In the genomic region with DNA sequence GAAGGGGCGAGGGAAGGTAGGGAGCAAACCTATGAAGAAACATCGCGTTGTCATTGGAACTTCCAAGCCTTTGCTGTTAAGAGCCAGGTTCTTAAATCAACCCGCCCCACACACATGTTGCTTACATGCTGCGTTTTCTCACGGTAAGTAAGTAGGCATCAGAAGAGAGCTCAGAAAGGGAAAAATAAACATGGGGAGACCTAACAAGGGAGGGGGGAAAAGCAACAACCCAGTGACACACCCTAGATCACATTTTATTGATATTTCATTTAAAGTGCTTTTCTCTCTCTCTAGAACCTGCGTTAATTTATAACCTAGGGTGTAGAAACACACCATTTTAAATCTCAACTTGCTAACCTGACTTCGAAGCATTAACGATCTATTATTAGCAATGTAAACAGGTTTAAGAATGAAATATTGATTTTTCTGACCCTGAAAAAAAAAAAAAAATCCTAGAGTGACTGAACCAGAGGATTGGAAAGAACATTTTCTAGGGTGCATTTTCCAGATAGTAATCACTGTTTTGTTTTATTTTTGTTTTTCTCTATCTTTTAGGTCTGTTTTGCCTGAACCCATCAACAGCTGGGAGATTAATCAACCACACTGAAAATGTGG, we compare ENCODE assay signal across 7 cellular contexts. TPM values are rescaled to one million over a fixed set of nuclear protein-coding genes. Genes with fewer than 3 reads are reported as not detected.
DNase-seq lines count a peak whose midpoint lies in the region; ATAC-seq and TF ChIP-seq lines count a peak whose summit lies in the region.
"Had no signal": no experiment of that assay in that cellular context is flagged by ENCODE, and none has a peak within 500 bp of the region (broad histone marks: within the 10 kb centered on the region; RNA-seq: fewer than 3 reads in every experiment).

No MANE protein-coding gene starts in this region.

- no peak overlapping the region for H3K27ac ChIP-seq in ovary

- peak overlapping the region; percentile 87; the same call in 1 of the 2 replicates for H3K4me3 Mint-ChIP-seq in HFFc6
- H3K4me3 Mint-ChIP-seq in endothelial cell (ENCODE audit: unreplicated experiment): peak overlapping the region; percentile 88

- H3K36me3 Mint-ChIP-seq in HFFc6 (ENCODE audit: low read depth) (peaks cover 43% of the 10 kb centered on the region), endothelial cell (ENCODE audit: low read depth, unreplicated experiment) (peaks cover 16% of the 10 kb centered on the region)

- 46 to 64% (median 50%) methylated on average over 9 of the region's 9 CpGs for WGBS in ovary, 3 donors

- H3K27ac Mint-ChIP-seq in HFFc6 (no peak overlapping the region; the same call in 1 of the 2 replicates), endothelial cell (ENCODE audit: unreplicated experiment) (no peak overlapping the region)

- no peaks in the 10 kb centered on the region for H3K9me3 ChIP-seq in ovary

- ATAC-seq in HG02970 (IDR thresholded peaks at IDR 0.05; ENCODE audit: low FRiP score, unreplicated experiment): no peak

- peaks cover 4% of the 10 kb centered on the region for H3K4me1 ChIP-seq in ovary (ENCODE audit: insufficient read depth)

- TF ChIP-seq EP300 in ovary (IDR thresholded peaks at IDR 0.05): no peak

- H3K4me3 ChIP-seq in ovary: peak overlapping the region; percentile 32

- no peaks in the 10 kb centered on the region for H3K9me3 Mint-ChIP-seq in HFFc6
- H3K9me3 Mint-ChIP-seq in endothelial cell (ENCODE audit: unreplicated experiment): no peaks in the 10 kb centered on the region

- H3K27me3 ChIP-seq in ovary: no peaks in the 10 kb centered on the region

- H3K27me3 Mint-ChIP-seq in HFFc6 (ENCODE audit: insufficient read depth): peaks cover 36% of the 10 kb centered on the region
- H3K27me3 Mint-ChIP-seq in endothelial cell (ENCODE audit: unreplicated experiment): peaks cover 53% of the 10 kb centered on the region

- no peak for TF ChIP-seq POLR2A in ovary (IDR thresholded peaks at IDR 0.05)

- no peaks in the 10 kb centered on the region for H3K36me3 ChIP-seq in ovary

- H3K4me1 Mint-ChIP-seq in HFFc6 (ENCODE audit: low read depth) (peaks cover 51% of the 10 kb centered on the region), endothelial cell (ENCODE audit: unreplicated experiment) (peaks cover 62% of the 10 kb centered on the region)

- intact Hi-C loops in ovary (cut with DNase I): no loop called here

- TF ChIP-seq CTCF in HFFc6 (IDR thresholded peaks at IDR 0.05): no peak
- no peak for TF ChIP-seq CTCF in endothelial cell (IDR thresholded peaks at IDR 0.05; ENCODE audit: unreplicated experiment)
- TF ChIP-seq CTCF in ovary (IDR thresholded peaks at IDR 0.05): no peak

- no peak for DNase-seq in HFFc6
- DNase-seq in endothelial cell (ENCODE audit: low spot score): no peak
- no peak for DNase-seq in ovary
- no peak for DNase-seq in stimulated activated CD4-positive, alpha-beta T cell treated with anti-CD3 and anti-CD28 coated beads, Interleukin-15, amount 100 ng/mL, for 24 hours
- DNase-seq in NCI-H2171 (lab: John Stamatoyannopoulos, UW): no peak

RNA-seq across cellular contexts. Expression of a gene that starts 3.2 kb away (rescaled TPM):
- total RNA-seq in HFFc6 (2021; fragmentation: NEBNext Ultra II Directional; extraction: Animal tissue kit (Norgen Biotek cat#: 25700)): under 1 TPM in 3 of 6 experiments, not detected in 3; 0.10 to 0.17 (median 0.14) TPM
- total RNA-seq in endothelial cell (ENCODE audit: unreplicated experiment) (1.1 TPM), ovary (1 to 10 TPM in 3 of 7 donors, under 1 TPM in 2, not detected in 2; 0.36 to 9.0 (median 1.1) TPM)
- 1 to 10 TPM in 1 of 2 donors, under 1 TPM in 1; 0.73 to 1.8 TPM for polyA plus RNA-seq in ovary

RNA-seq across cellular contexts. Expression of a gene that starts 3.5 kb away (rescaled TPM):
- total RNA-seq in HFFc6 (2021; fragmentation: NEBNext Ultra II Directional; extraction: Animal tissue kit (Norgen Biotek cat#: 25700)): under 1 TPM; 0.28 to 0.81 (median 0.45) TPM
- total RNA-seq in endothelial cell (ENCODE audit: unreplicated experiment): 3.5 TPM
- 1 to 10 TPM in 3 of 7 donors, under 1 TPM in 4; 0.23 to 1.5 (median 0.62) TPM for total RNA-seq in ovary
- under 1 TPM; 0.45 to 0.88 TPM for polyA plus RNA-seq in ovary

RNA-seq across cellular contexts. Expression of a gene that starts 31.2 kb away (rescaled TPM):
- total RNA-seq in HFFc6 (2021; fragmentation: NEBNext Ultra II Directional; extraction: Animal tissue kit (Norgen Biotek cat#: 25700)): 1 to 10 TPM in 1 of 6 experiments, under 1 TPM in 5; 0.38 to 1.0 (median 0.47) TPM
- 0.31 TPM for total RNA-seq in endothelial cell (ENCODE audit: unreplicated experiment)
- 10 to 100 TPM in 2 of 7 donors, 1 to 10 TPM in 3, under 1 TPM in 2; 0.22 to 34.0 (median 2.3) TPM for total RNA-seq in ovary
- polyA plus RNA-seq in ovary: 10 to 100 TPM in 1 of 2 donors, 1 to 10 TPM in 1; 6.6 to 12.9 TPM

RNA-seq across cellular contexts. Expression of a gene that starts 44.1 kb away (rescaled TPM):
- 1 to 10 TPM; 2.0 to 3.8 (median 2.8) TPM for total RNA-seq in HFFc6 (2021; fragmentation: NEBNext Ultra II Directional; extraction: Animal tissue kit (Norgen Biotek cat#: 25700))
- total RNA-seq in endothelial cell (ENCODE audit: unreplicated experiment): 0.59 TPM
- total RNA-seq in ovary: 10 to 100 TPM in 2 of 7 donors, 1 to 10 TPM in 2, under 1 TPM in 3; 0.40 to 29.6 (median 1.4) TPM
- polyA plus RNA-seq in ovary: 1 to 10 TPM; 1.8 to 5.6 TPM

RNA-seq across cellular contexts. Expression of a gene that starts 48.2 kb away (rescaled TPM):
- total RNA-seq in HFFc6 (2021; fragmentation: NEBNext Ultra II Directional; extraction: Animal tissue kit (Norgen Biotek cat#: 25700)): 1 to 10 TPM; 2.3 to 3.8 (median 2.8) TPM
- total RNA-seq in endothelial cell (ENCODE audit: unreplicated experiment) (not detected), ovary (1 to 10 TPM in 3 of 7 donors, under 1 TPM in 4; 0.32 to 4.2 (median 0.43) TPM)
- polyA plus RNA-seq in ovary: under 1 TPM in 1 of 2 donors, not detected in 1; 0.29 TPM
- polyA plus RNA-seq: liver had no signal
